8 cellular contexts compared by ENCODE assay signal in genomic region chr17:37358830-37359681, GRCh38. TPM values are rescaled to one million over a fixed set of nuclear protein-coding genes. Genes with fewer than 3 reads are reported as not detected.
DNase-seq lines count a peak whose midpoint lies in the region; ATAC-seq and TF ChIP-seq lines count a peak whose summit lies in the region.

No MANE protein-coding gene starts in this region.

- H3K9me3 ChIP-seq in osteoblast (ENCODE audit: low read depth, low read length) = no peaks in the 10 kb centered on the region
- H3K9me3 ChIP-seq in thoracic aorta = no peaks in the 10 kb centered on the region

- H3K36me3 ChIP-seq in osteoblast (ENCODE audit: insufficient read depth, low read length) (no peaks in the 10 kb centered on the region), thoracic aorta (no peaks in the 10 kb centered on the region)

- H3K27ac ChIP-seq in osteoblast (ENCODE audit: low read depth, low read length) (peak overlapping the region; percentile 72), thoracic aorta (peak overlapping the region; percentile 73 to 87)

- H3K4me1 ChIP-seq in osteoblast (ENCODE audit: insufficient read depth, low read length) (peaks cover 22% of the 10 kb centered on the region), thoracic aorta (ENCODE audit: control insufficient read depth in 1 of 2, low read depth in 2 of 2) (peaks cover 3 to 18% of the 10 kb centered on the region in 2 donors)

- H3K4me3 Mint-ChIP-seq in activated naive CD4-positive, alpha-beta T cell treated with anti-CD3 and anti-CD28 coated beads, Interleukin-2, amount 50 U/mL, for 24 hours = peak overlapping the region; percentile 97
- peak overlapping the region; percentile 93 for H3K4me3 Mint-ChIP-seq in glutamatergic neuron (ENCODE audit: unreplicated experiment)

- H3K4me3 ChIP-seq in HFF-Myc (replicated peaks; ENCODE audit: low read depth, low read length) (peak overlapping the region; percentile 88), osteoblast (ENCODE audit: insufficient read depth, low read length) (peak overlapping the region; percentile 84), thoracic aorta (peak overlapping the region; percentile 89)

- no peaks in the 10 kb centered on the region for H3K9me3 Mint-ChIP-seq in activated naive CD4-positive, alpha-beta T cell treated with anti-CD3 and anti-CD28 coated beads, Interleukin-2, amount 50 U/mL, for 24 hours
- peaks cover 1% of the 10 kb centered on the region for H3K9me3 Mint-ChIP-seq in glutamatergic neuron (ENCODE audit: unreplicated experiment)

- peaks cover 5% of the 10 kb centered on the region for H4K20me1 ChIP-seq in osteoblast (ENCODE audit: insufficient read depth, low read length)

- CTCF ChIA-PET in GM10248 (lab: Yijun Ruan, JAX) = interaction anchor here (0.6 to 2.6 kb wide), 11 partner anchors 8 to 756 kb away, joined by 3 to 25 read pairs (median 3); no protein-coding TSS in a partner anchor

- H3K27me3 ChIP-seq in osteoblast (ENCODE audit: insufficient read depth, low read length) (no peaks in the 10 kb centered on the region), thoracic aorta (replicated peaks; ENCODE audit: insufficient read depth) (no peaks in the 10 kb centered on the region)

- no peak for TF ChIP-seq CTCF in GM10248 (IDR thresholded peaks at IDR 0.05; ENCODE audit: control extremely low read depth, extremely low read depth, low read depth, missing control alignments)
- TF ChIP-seq CTCF in HFF-Myc (IDR thresholded peaks at IDR 0.05; ENCODE audit: low read depth, low read length, missing control alignments) = no peak
- TF ChIP-seq CTCF in glutamatergic neuron (IDR thresholded peaks at IDR 0.05; ENCODE audit: partially characterized antibody, unreplicated experiment) = peak; percentile 38
- TF ChIP-seq CTCF in osteoblast (IDR thresholded peaks at IDR 0.05; ENCODE audit: extremely low read depth, low read depth, low read length) = no peak
- no peak for TF ChIP-seq CTCF in thoracic aorta (IDR thresholded peaks at IDR 0.05)

- H3K36me3 Mint-ChIP-seq in activated naive CD4-positive, alpha-beta T cell treated with anti-CD3 and anti-CD28 coated beads, Interleukin-2, amount 50 U/mL, for 24 hours = no peaks in the 10 kb centered on the region
- no peaks in the 10 kb centered on the region for H3K36me3 Mint-ChIP-seq in glutamatergic neuron (ENCODE audit: unreplicated experiment)

- H3K4me1 Mint-ChIP-seq in activated naive CD4-positive, alpha-beta T cell treated with anti-CD3 and anti-CD28 coated beads, Interleukin-2, amount 50 U/mL, for 24 hours = peaks cover 25% of the 10 kb centered on the region
- peaks cover 23% of the 10 kb centered on the region for H3K4me1 Mint-ChIP-seq in glutamatergic neuron (ENCODE audit: low read depth, unreplicated experiment)

- peak; percentile 99 for DNase-seq in GM10248 (ENCODE audit: extremely low spot score)
- peak; percentile 72 for DNase-seq in HFF-Myc (ENCODE audit: extremely low read depth, low read depth)
- peak; percentile 93 for DNase-seq in MV-4-11 (lab: John Stamatoyannopoulos, UW)
- DNase-seq in SK-N-DZ (ENCODE audit: low spot score) = peak; percentile 97
- DNase-seq in glutamatergic neuron = peak; percentile 99
- peak; percentile 99 for DNase-seq in osteoblast (ENCODE audit: insufficient read length, low spot score, missing footprints)
- peak; percentile 79 for DNase-seq in thoracic aorta (ENCODE audit: low spot score)

- no peaks in the 10 kb centered on the region for H3K27me3 Mint-ChIP-seq in activated naive CD4-positive, alpha-beta T cell treated with anti-CD3 and anti-CD28 coated beads, Interleukin-2, amount 50 U/mL, for 24 hours
- H3K27me3 Mint-ChIP-seq in glutamatergic neuron (ENCODE audit: unreplicated experiment) = peaks cover 3% of the 10 kb centered on the region

- peak overlapping the region; percentile 88 for H3K4me2 ChIP-seq in osteoblast (ENCODE audit: insufficient read depth, low read length)

- peak overlapping the region; percentile 88 for H2AFZ ChIP-seq in osteoblast (ENCODE audit: low read length)

- POLR2A ChIA-PET in GM10248 (lab: Yijun Ruan, JAX) = interaction anchor here (0.6 to 1.1 kb wide), 4 partner anchors 11 to 1619 kb away, joined by 3 to 7 read pairs (median 5); partner anchors contain the start of genes ACACA and TADA2A

- H3K27ac Mint-ChIP-seq in activated naive CD4-positive, alpha-beta T cell treated with anti-CD3 and anti-CD28 coated beads, Interleukin-2, amount 50 U/mL, for 24 hours = peak overlapping the region; percentile 82
- peak overlapping the region; percentile 81 for H3K27ac Mint-ChIP-seq in glutamatergic neuron (ENCODE audit: unreplicated experiment)

- peak; percentile 98 for ATAC-seq in thoracic aorta (ENCODE audit: insufficient number of reproducible peaks, low FRiP score, low read depth)

- H3K79me2 ChIP-seq in osteoblast (ENCODE audit: insufficient read depth, low read length) = peaks cover 38% of the 10 kb centered on the region

RNA-seq across cellular contexts. Expression of gene C17orf78, which starts 16.7 kb away (rescaled TPM):
- polyA plus RNA-seq in SK-N-DZ (2014; cell fraction: cytosol; rRNA removed) = not detected in 2 replicates
- not detected in 2 replicates for polyA plus RNA-seq in SK-N-DZ (2014; cell fraction: nucleus; rRNA removed)
- total RNA-seq in glutamatergic neuron (ENCODE audit: unreplicated experiment) (not detected), osteoblast (not detected in 2 replicates), thoracic aorta (not detected)

RNA-seq across cellular contexts. Expression of gene ACACA, which starts 47.6 kb away (rescaled TPM):
- 40.0 and 40.5 TPM in 2 replicates for polyA plus RNA-seq in SK-N-DZ (2014; cell fraction: cytosol; rRNA removed)
- polyA plus RNA-seq in SK-N-DZ (2014; cell fraction: nucleus; rRNA removed) = 28.1 and 42.1 TPM in 2 replicates
- 145 TPM for total RNA-seq in glutamatergic neuron (ENCODE audit: unreplicated experiment)
- 78.9 and 86.6 TPM in 2 replicates for total RNA-seq in osteoblast
- 10 to 100 TPM; 20.7 to 34.0 TPM for total RNA-seq in thoracic aorta

RNA-seq across cellular contexts. Expression of gene TADA2A, which starts 47.6 kb away (rescaled TPM):
- 19.3 and 20.9 TPM in 2 replicates for polyA plus RNA-seq in SK-N-DZ (2014; cell fraction: cytosol; rRNA removed)
- polyA plus RNA-seq in SK-N-DZ (2014; cell fraction: nucleus; rRNA removed) = 30.2 and 36.9 TPM in 2 replicates
- total RNA-seq in glutamatergic neuron (ENCODE audit: unreplicated experiment) (30.6 TPM), osteoblast (18.6 and 21.4 TPM in 2 replicates), thoracic aorta (10 to 100 TPM in 1 of 2 donors, 1 to 10 TPM in 1; 8.1 to 14.7 TPM)

Comparison
In these comparisons a context has a peak if more than half of its experiments do, and no peak if none do; other contexts are left out.
1. Peak in every context shown above with its lines: DNase-seq, ATAC-seq, H3K4me3 ChIP-seq and H3K27ac ChIP-seq.